In genomic region chr1:95042286-95042685, GRCh38 we compare ENCODE assay signal across 12 cellular contexts. TPM values are rescaled to one million over a fixed set of nuclear protein-coding genes. Genes with fewer than 3 reads are reported as not detected.
A peak's percentile ranks its signal among the peaks of the same experiment; 100 is the strongest.
DNase-seq lines count a peak whose midpoint lies in the region; ATAC-seq and TF ChIP-seq lines count a peak whose summit lies in the region.
"Had no signal": no experiment of that assay in that cellular context is flagged by ENCODE, and none has a peak within 500 bp of the region (broad histone marks: within the 10 kb centered on the region; RNA-seq: fewer than 3 reads in every experiment).

No MANE protein-coding gene starts in this region.

- TF ChIP-seq CTCF in esophagus squamous epithelium (IDR thresholded peaks at IDR 0.05) (no peak), suprapubic skin (IDR thresholded peaks at IDR 0.05) (no peak), glutamatergic neuron (IDR thresholded peaks at IDR 0.05; ENCODE audit: partially characterized antibody, unreplicated experiment) (no peak)

- 55 to 66% methylated on average over 3 of the region's 3 CpGs for WGBS in esophagus squamous epithelium, 2 donors
- WGBS in suprapubic skin, result 39% methylated on average over 3 of the region's 3 CpGs

- H3K4me1 ChIP-seq in esophagus squamous epithelium, result peaks cover 0 to 47% (median 3%) of the 10 kb centered on the region in 3 donors
- peaks cover 20% of the 10 kb centered on the region for H3K4me1 ChIP-seq in suprapubic skin

- H3K27me3 ChIP-seq in esophagus squamous epithelium, result no peaks in the 10 kb centered on the region
- no peaks in the 10 kb centered on the region for H3K27me3 ChIP-seq in suprapubic skin

- no peak overlapping the region for H3K27ac Mint-ChIP-seq in glutamatergic neuron (ENCODE audit: unreplicated experiment)
- H3K27ac Mint-ChIP-seq: activated naive CD8-positive, alpha-beta T cell; naive B cell had no signal

- H3K27me3 Mint-ChIP-seq in glutamatergic neuron (ENCODE audit: unreplicated experiment), result no peaks in the 10 kb centered on the region
- H3K27me3 Mint-ChIP-seq: activated naive CD8-positive, alpha-beta T cell; naive B cell had no signal

- peak overlapping the region; percentile 2 to 75 (median 60) for H3K27ac ChIP-seq in esophagus squamous epithelium
- peak overlapping the region; percentile 75 for H3K27ac ChIP-seq in suprapubic skin
- H3K27ac ChIP-seq: C4-2B had no signal

- H3K9me3 ChIP-seq in esophagus squamous epithelium (no peaks in the 10 kb centered on the region), suprapubic skin (no peaks in the 10 kb centered on the region)

- H3K4me3 ChIP-seq in esophagus squamous epithelium (no peak overlapping the region), suprapubic skin (peak overlapping the region; percentile 15)

- H3K4me1 Mint-ChIP-seq in glutamatergic neuron (ENCODE audit: low read depth, unreplicated experiment), result no peaks in the 10 kb centered on the region
- H3K4me1 Mint-ChIP-seq: naive B cell had no signal

- H3K9me3 Mint-ChIP-seq in glutamatergic neuron (ENCODE audit: unreplicated experiment), result no peaks in the 10 kb centered on the region
- H3K9me3 Mint-ChIP-seq: naive B cell had no signal

- H3K36me3 Mint-ChIP-seq in glutamatergic neuron (ENCODE audit: unreplicated experiment), result no peaks in the 10 kb centered on the region
- H3K36me3 Mint-ChIP-seq: activated naive CD8-positive, alpha-beta T cell; naive B cell had no signal

- H3K36me3 ChIP-seq in esophagus squamous epithelium, result no peaks in the 10 kb centered on the region
- no peaks in the 10 kb centered on the region for H3K36me3 ChIP-seq in suprapubic skin

- DNase-seq in RPMI7951 (ENCODE audit: low read depth) (peak; percentile 62), esophagus squamous epithelium (lab: John Stamatoyannopoulos, UW) (no peak), medulla oblongata (ENCODE audit: extremely low spot score) (peak; percentile 32), suprapubic skin (ENCODE audit: low spot score in 2 of 2) (no peak), NCI-H1092 treated with DMSO at 0.1 percent for 48 hours (lab: John Stamatoyannopoulos, UW) (no peak), glutamatergic neuron (no peak)
- DNase-seq: stimulated activated CD4-positive, alpha-beta T cell treated with anti-CD3 and anti-CD28 coated beads, Interleukin-12 subunit alpha, Interleukin-12 subunit beta, amount 100 ng/mL, for 4 hours had no signal

- no peak overlapping the region for H3K4me3 Mint-ChIP-seq in glutamatergic neuron (ENCODE audit: unreplicated experiment)
- H3K4me3 Mint-ChIP-seq: activated naive CD8-positive, alpha-beta T cell; naive B cell had no signal

- ATAC-seq in GM19452 (IDR thresholded peaks at IDR 0.05; ENCODE audit: unreplicated experiment), result no peak
- ATAC-seq in GM18907 (IDR thresholded peaks at IDR 0.05; ENCODE audit: unreplicated experiment), result no peak

- no peak for TF ChIP-seq EP300 in suprapubic skin (IDR thresholded peaks at IDR 0.05)

- intact Hi-C loops in esophagus squamous epithelium (cut with DNase I), result loop anchor here (2.0 to 10.0 kb wide), 2 partner anchors 187 to 217 kb away; partner anchors contain the start of gene SLC44A3

- TF ChIP-seq POLR2A in esophagus squamous epithelium (IDR thresholded peaks at IDR 0.05) (no peak), suprapubic skin (IDR thresholded peaks at IDR 0.05) (no peak)

RNA-seq across cellular contexts. Expression of gene ALG14, which starts 30.5 kb away (rescaled TPM):
- 3.3 and 9.5 TPM in 2 replicates for total RNA-seq in RPMI7951 (2014; rRNA removed; shearing (Covaris generic))
- total RNA-seq in esophagus squamous epithelium, result 1 to 10 TPM in 2 of 4 donors, under 1 TPM in 2; 0.53 to 1.3 (median 1.0) TPM
- 1 to 10 TPM in 2 of 4 donors, under 1 TPM in 2; 0.80 to 1.6 (median 1.1) TPM for total RNA-seq in suprapubic skin
- 4.7 TPM for total RNA-seq in glutamatergic neuron (ENCODE audit: unreplicated experiment)

Comparison
In these comparisons a context has a peak if more than half of its experiments do, and no peak if none do; other contexts are left out.
1. DNase-seq: peak in RPMI7951 (single experiment) and medulla oblongata (single experiment); none in esophagus squamous epithelium (single experiment), suprapubic skin (0 of 2), NCI-H1092 treated with DMSO at 0.1 percent for 48 hours (single experiment) and glutamatergic neuron (single experiment).